1 cellular context compared by ENCODE assay signal in genomic region chr2:10405441-10405840, GRCh38.
TF ChIP-seq lines count a peak whose summit lies in the region.

No MANE protein-coding gene starts in this region.

TF ChIP-seq in GM23338, 12 proteins besides CTCF, POLR2A, EP300 and RAD21 (continued from another document):
- TF ChIP-seq ZNF462 (CRISPR knock-in tag; IDR thresholded peaks at IDR 0.05) (no peak), REST (IDR thresholded peaks at IDR 0.05; ENCODE audit: unreplicated experiment) (no peak), EZH2phosphoT487 (IDR thresholded peaks at IDR 0.05; ENCODE audit: unreplicated experiment) (no peak), ETS1 (IDR thresholded peaks at IDR 0.05) (no peak), POLR2AphosphoS5 (IDR thresholded peaks at IDR 0.05; ENCODE audit: low read depth) (no peak), CREB1 (CRISPR knock-in tag; IDR thresholded peaks at IDR 0.05; ENCODE audit: low read depth) (no peak), ZNF114 (CRISPR knock-in tag; IDR thresholded peaks at IDR 0.05) (no peak), ZNF331 (CRISPR knock-in tag; IDR thresholded peaks at IDR 0.05; ENCODE audit: low read depth) (no peak)
